26 cellular contexts compared by ENCODE assay signal in the genomic region with DNA sequence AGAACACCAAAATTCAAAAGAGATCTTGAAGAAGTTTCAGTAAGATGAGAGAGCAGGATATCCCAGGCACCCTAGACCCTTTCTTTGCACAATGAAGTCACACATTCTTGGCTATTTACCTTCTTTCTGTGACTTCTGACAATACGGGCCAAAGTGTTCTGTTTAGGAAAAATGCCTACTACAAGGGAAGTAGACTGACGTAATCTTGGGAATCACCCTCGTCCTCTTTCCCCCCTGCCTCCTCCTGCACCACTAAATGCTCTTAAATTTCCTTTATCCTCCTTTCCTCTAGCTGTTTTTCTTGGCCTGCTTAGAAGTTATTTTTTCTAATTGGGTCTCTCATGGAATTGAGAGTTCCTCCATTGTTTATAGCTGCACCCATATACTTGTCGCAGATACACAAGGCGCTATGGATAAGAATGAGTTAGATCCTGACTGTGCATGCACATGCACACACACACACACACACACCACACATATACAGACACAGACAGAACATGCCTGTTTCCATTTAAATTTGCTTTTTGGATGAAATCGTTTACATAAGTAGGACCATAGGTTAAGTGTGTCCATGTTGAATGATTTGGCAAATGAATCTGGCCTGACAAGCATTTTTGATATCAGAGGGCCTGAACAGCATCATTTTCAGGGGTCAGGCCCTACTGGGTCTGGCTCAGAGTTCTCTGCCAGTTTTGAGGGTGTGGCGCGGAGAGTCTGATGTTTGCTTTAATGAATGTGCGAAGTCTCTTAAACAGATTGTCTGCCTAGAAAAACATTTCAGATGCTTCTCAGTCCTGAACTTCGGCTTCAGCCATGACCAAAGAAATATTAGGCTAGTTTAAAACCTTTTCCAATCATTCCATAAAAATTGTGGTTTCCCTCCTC.
DNase-seq lines count a peak whose midpoint lies in the region; ATAC-seq and TF ChIP-seq lines count a peak whose summit lies in the region.
"Had no signal": no experiment of that assay in that cellular context is flagged by ENCODE, and none has a peak within 500 bp of the region (broad histone marks: within the 10 kb centered on the region; RNA-seq: fewer than 3 reads in every experiment).

No MANE protein-coding gene starts in this region.

- no peak overlapping the region for H3K4me2 ChIP-seq in osteoblast (ENCODE audit: insufficient read depth, low read length)

- H2AFZ ChIP-seq in ACC112 (ENCODE audit: low read length, unreplicated experiment), result peak overlapping the region; percentile 73
- no peak overlapping the region for H2AFZ ChIP-seq in osteoblast (ENCODE audit: low read length)

- H3K27ac ChIP-seq in ACC112 (ENCODE audit: low read depth, low read length) (peak overlapping the region; percentile 93), osteoblast (ENCODE audit: low read depth, low read length) (peak overlapping the region; percentile 74)
- H3K27ac ChIP-seq: dorsolateral prefrontal cortex, foreskin keratinocyte, right lobe of liver had no signal

- ATAC-seq in HG02759 (IDR thresholded peaks at IDR 0.05; ENCODE audit: unreplicated experiment) (no peak), GM18907 (IDR thresholded peaks at IDR 0.05; ENCODE audit: unreplicated experiment) (no peak)
- ATAC-seq: HCT116, right lobe of liver had no signal

- H3K27me3 ChIP-seq in ACC112 (ENCODE audit: insufficient read depth, low read length) (no peaks in the 10 kb centered on the region), osteoblast (ENCODE audit: insufficient read depth, low read length) (no peaks in the 10 kb centered on the region)
- H3K27me3 ChIP-seq: foreskin keratinocyte, right lobe of liver had no signal

- no peaks in the 10 kb centered on the region for H3K9me3 ChIP-seq in osteoblast (ENCODE audit: low read depth, low read length)
- H3K9me3 ChIP-seq: right lobe of liver had no signal

- CTCF ChIA-PET in activated naive CD4-positive, alpha-beta T cell treated with anti-CD3 and anti-CD28 coated beads for 36 hours (lab: Charles Lee), result no interaction called here

- H3K4me3 Mint-ChIP-seq in activated naive CD4-positive, alpha-beta T cell treated with anti-CD3 and anti-CD28 coated beads for 36 hours, result no peak overlapping the region
- H3K4me3 Mint-ChIP-seq: activated naive CD8-positive, alpha-beta T cell treated with anti-CD3 and anti-CD28 coated beads, Interleukin-2, amount 10 ng/mL, durations not matched to agents 7 days and 5 days; brain had no signal

- in situ Hi-C loops in G401 (cut with HindIII; ENCODE audit: low sequenced_read_pairs), result no loop called here

- H3K27me3 Mint-ChIP-seq in activated naive CD4-positive, alpha-beta T cell treated with anti-CD3 and anti-CD28 coated beads for 36 hours (ENCODE audit: low read depth), result no peaks in the 10 kb centered on the region
- H3K27me3 Mint-ChIP-seq: activated naive CD8-positive, alpha-beta T cell treated with anti-CD3 and anti-CD28 coated beads, Interleukin-2, amount 10 ng/mL, durations not matched to agents 7 days and 5 days; brain had no signal

- no peaks in the 10 kb centered on the region for H4K20me1 ChIP-seq in osteoblast (ENCODE audit: insufficient read depth, low read length)

- no peaks in the 10 kb centered on the region for H3K79me2 ChIP-seq in ACC112 (ENCODE audit: control insufficient read depth, insufficient read depth, low read length, unreplicated experiment)
- H3K79me2 ChIP-seq in osteoblast (ENCODE audit: insufficient read depth, low read length), result no peaks in the 10 kb centered on the region

- DNase-seq in RPMI7951 (ENCODE audit: low read depth) (peak; percentile 48), fibroblast of peridontal ligament (ENCODE audit: extremely low read depth) (peak; percentile 48), osteoblast (ENCODE audit: insufficient read length, low spot score, missing footprints) (no peak), G401 (ENCODE audit: low spot score) (no peak)
- no peak for DNase-seq in activated naive CD4-positive, alpha-beta T cell treated with anti-CD3 and anti-CD28 coated beads for 36 hours
- DNase-seq: activated CD4-positive, alpha-beta T cell treated with anti-CD3 and anti-CD28 coated beads, Interleukin-2, amount 50 U/mL, for 48 hours; activated CD4-positive, CD25-positive, alpha-beta regulatory T cell; activated CD8-positive, alpha-beta memory T cell treated with anti-CD3 and anti-CD28 coated beads, Interleukin-2, amount 50 U/mL, for 48 hours; activated naive CD8-positive, alpha-beta T cell treated with anti-CD3 and anti-CD28 coated beads, Interleukin-2, amount 10 ng/mL, durations not matched to agents 7 days and 5 days; DMS 273 treated with DMSO at 0.1 percent for 48 hours; dorsolateral prefrontal cortex; GF-D8; hypothalamus; KG1; NCI-H146; NCI-H2171 treated with DMSO at 0.1 percent for 48 hours; NCI-H69; right lobe of liver; stimulated activated CD4-positive, alpha-beta T cell treated with anti-CD3 and anti-CD28 coated beads, Interleukin-15, amount 100 ng/mL, for 24 hours had no signal

- H3K4me1 ChIP-seq in ACC112 (ENCODE audit: control insufficient read depth, insufficient read depth, low read length, unreplicated experiment), result peaks cover 55% of the 10 kb centered on the region
- H3K4me1 ChIP-seq in osteoblast (ENCODE audit: insufficient read depth, low read length), result peaks cover 28% of the 10 kb centered on the region
- H3K4me1 ChIP-seq: foreskin keratinocyte, right lobe of liver had no signal

- peaks cover 4% of the 10 kb centered on the region for H3K36me3 Mint-ChIP-seq in activated naive CD4-positive, alpha-beta T cell treated with anti-CD3 and anti-CD28 coated beads for 36 hours (ENCODE audit: low read depth)
- H3K36me3 Mint-ChIP-seq: activated naive CD8-positive, alpha-beta T cell treated with anti-CD3 and anti-CD28 coated beads, Interleukin-2, amount 10 ng/mL, durations not matched to agents 7 days and 5 days; brain had no signal

- H3K4me3 ChIP-seq in ACC112 (ENCODE audit: low read depth, low read length) (no peak overlapping the region; the same call in 1 of the 2 replicates), osteoblast (ENCODE audit: insufficient read depth, low read length) (no peak overlapping the region)
- H3K4me3 ChIP-seq: dorsolateral prefrontal cortex, lung, right lobe of liver had no signal

- H3K36me3 ChIP-seq in ACC112 (ENCODE audit: insufficient read depth, low read length), result no peaks in the 10 kb centered on the region
- H3K36me3 ChIP-seq in osteoblast (ENCODE audit: insufficient read depth, low read length), result no peaks in the 10 kb centered on the region
- H3K36me3 ChIP-seq: right lobe of liver had no signal

- no peaks in the 10 kb centered on the region for H3K9me3 Mint-ChIP-seq in activated naive CD4-positive, alpha-beta T cell treated with anti-CD3 and anti-CD28 coated beads for 36 hours
- H3K9me3 Mint-ChIP-seq: activated naive CD8-positive, alpha-beta T cell treated with anti-CD3 and anti-CD28 coated beads, Interleukin-2, amount 10 ng/mL, durations not matched to agents 7 days and 5 days; brain had no signal

- no peak overlapping the region for H3K27ac Mint-ChIP-seq in activated naive CD4-positive, alpha-beta T cell treated with anti-CD3 and anti-CD28 coated beads for 36 hours
- H3K27ac Mint-ChIP-seq: activated naive CD8-positive, alpha-beta T cell treated with anti-CD3 and anti-CD28 coated beads, Interleukin-2, amount 10 ng/mL, durations not matched to agents 7 days and 5 days; brain had no signal

- no peaks in the 10 kb centered on the region for H3K4me1 Mint-ChIP-seq in activated naive CD4-positive, alpha-beta T cell treated with anti-CD3 and anti-CD28 coated beads for 36 hours (ENCODE audit: low read depth)
- H3K4me1 Mint-ChIP-seq: activated naive CD8-positive, alpha-beta T cell treated with anti-CD3 and anti-CD28 coated beads, Interleukin-2, amount 10 ng/mL, durations not matched to agents 7 days and 5 days; brain had no signal

- TF ChIP-seq CTCF in osteoblast (IDR thresholded peaks at IDR 0.05; ENCODE audit: extremely low read depth, low read depth, low read length), result no peak

- intact Hi-C loops in activated naive CD4-positive, alpha-beta T cell treated with anti-CD3 and anti-CD28 coated beads for 36 hours (cut with micrococcal nuclease), result no loop called here

Comparison
In these comparisons a context has a peak if more than half of its experiments do, and no peak if none do; other contexts are left out.
1. DNase-seq: peak in RPMI7951 (single experiment) and fibroblast of peridontal ligament (single experiment); none in osteoblast (single experiment), G401 (single experiment) and activated naive CD4-positive, alpha-beta T cell treated with anti-CD3 and anti-CD28 coated beads for 36 hours (single experiment).